Comparison of ENCODE assay signal across 19 cellular contexts in genomic region chr7:11593322-11593721, GRCh38.
"Had no signal": no experiment of that assay in that cellular context is flagged by ENCODE, and none has a peak within 500 bp of the region (broad histone marks: within the 10 kb centered on the region; RNA-seq: fewer than 3 reads in every experiment).

No MANE protein-coding gene starts in this region.

- H3K9ac ChIP-seq: KMS-11 had no signal

- DNase-seq: activated CD4-positive, alpha-beta memory T cell treated with anti-CD3 and anti-CD28 coated beads, Interleukin-2, amount 10 ng/mL, durations not matched to agents 7 days and 5 days; activated CD4-positive, alpha-beta T cell treated with anti-CD3 and anti-CD28 coated beads, Interleukin-2, amount 10 ng/mL, durations not matched to agents 7 days and 5 days; activated CD4-positive, CD25-positive, alpha-beta regulatory T cell; activated T-cell treated with anti-CD3 and anti-CD28 coated beads for 4 hours; aorta; central memory CD4-positive, alpha-beta T cell; MV-4-11; NCI-H1092 treated with DMSO at 0.1 percent for 48 hours; NCI-H1436; NCI-H1694 treated with DMSO at 0.1 percent for 48 hours; NCI-H2029 treated with DMSO at 0.1 percent for 48 hours; NCI-H345; NCI-H510A; NCI-H526 treated with DMSO at 0.1 percent for 48 hours; NCI-H82 had no signal

- H3K27ac Mint-ChIP-seq: activated CD4-positive, alpha-beta memory T cell treated with anti-CD3 and anti-CD28 coated beads, Interleukin-2, amount 10 ng/mL, durations not matched to agents 7 days and 5 days; activated CD4-positive, alpha-beta T cell treated with anti-CD3 and anti-CD28 coated beads, Interleukin-2, amount 10 ng/mL, durations not matched to agents 7 days and 5 days; activated naive CD4-positive, alpha-beta T cell treated with anti-CD3 and anti-CD28 coated beads, Interleukin-2, amount 50 U/mL, for 24 hours; T-helper 1 cell treated with Interleukin-12 subunit alpha and Interleukin-12 subunit beta and Interleukin-4 antibody, amounts not matched to agents 30 μg/mL and 1 μg/mL, for 36 hours had no signal

- H3K4me1 Mint-ChIP-seq: activated CD4-positive, alpha-beta memory T cell treated with anti-CD3 and anti-CD28 coated beads, Interleukin-2, amount 10 ng/mL, durations not matched to agents 7 days and 5 days; activated CD4-positive, alpha-beta T cell treated with anti-CD3 and anti-CD28 coated beads, Interleukin-2, amount 10 ng/mL, durations not matched to agents 7 days and 5 days; activated naive CD4-positive, alpha-beta T cell treated with anti-CD3 and anti-CD28 coated beads, Interleukin-2, amount 50 U/mL, for 24 hours had no signal

- H3K9me3 Mint-ChIP-seq: activated CD4-positive, alpha-beta T cell treated with anti-CD3 and anti-CD28 coated beads, Interleukin-2, amount 10 ng/mL, durations not matched to agents 7 days and 5 days; activated naive CD4-positive, alpha-beta T cell treated with anti-CD3 and anti-CD28 coated beads, Interleukin-2, amount 50 U/mL, for 24 hours; T-helper 1 cell treated with Interleukin-12 subunit alpha and Interleukin-12 subunit beta and Interleukin-4 antibody, amounts not matched to agents 30 μg/mL and 1 μg/mL, for 36 hours had no signal

- H3K4me1 ChIP-seq: breast epithelium had no signal

- H3K27me3 ChIP-seq: breast epithelium had no signal

- H3K9me3 ChIP-seq: breast epithelium had no signal

- H3K4me3 Mint-ChIP-seq: activated CD4-positive, alpha-beta memory T cell treated with anti-CD3 and anti-CD28 coated beads, Interleukin-2, amount 10 ng/mL, durations not matched to agents 7 days and 5 days; activated CD4-positive, alpha-beta T cell treated with anti-CD3 and anti-CD28 coated beads, Interleukin-2, amount 10 ng/mL, durations not matched to agents 7 days and 5 days; activated naive CD4-positive, alpha-beta T cell treated with anti-CD3 and anti-CD28 coated beads, Interleukin-2, amount 50 U/mL, for 24 hours; T-helper 1 cell treated with Interleukin-12 subunit alpha and Interleukin-12 subunit beta and Interleukin-4 antibody, amounts not matched to agents 30 μg/mL and 1 μg/mL, for 36 hours had no signal

- H3K4me3 ChIP-seq: breast epithelium had no signal

- H3K27me3 Mint-ChIP-seq: activated CD4-positive, alpha-beta memory T cell treated with anti-CD3 and anti-CD28 coated beads, Interleukin-2, amount 10 ng/mL, durations not matched to agents 7 days and 5 days; activated CD4-positive, alpha-beta T cell treated with anti-CD3 and anti-CD28 coated beads, Interleukin-2, amount 10 ng/mL, durations not matched to agents 7 days and 5 days; activated naive CD4-positive, alpha-beta T cell treated with anti-CD3 and anti-CD28 coated beads, Interleukin-2, amount 50 U/mL, for 24 hours had no signal

- H3K27ac ChIP-seq: breast epithelium, KMS-11 had no signal

- H3K4me2 ChIP-seq: KMS-11 had no signal

- H3K36me3 Mint-ChIP-seq: activated naive CD4-positive, alpha-beta T cell treated with anti-CD3 and anti-CD28 coated beads, Interleukin-2, amount 50 U/mL, for 24 hours had no signal

- H3K36me3 ChIP-seq: breast epithelium had no signal
